Comparison of ENCODE assay signal across 13 cellular contexts in the genomic region with DNA sequence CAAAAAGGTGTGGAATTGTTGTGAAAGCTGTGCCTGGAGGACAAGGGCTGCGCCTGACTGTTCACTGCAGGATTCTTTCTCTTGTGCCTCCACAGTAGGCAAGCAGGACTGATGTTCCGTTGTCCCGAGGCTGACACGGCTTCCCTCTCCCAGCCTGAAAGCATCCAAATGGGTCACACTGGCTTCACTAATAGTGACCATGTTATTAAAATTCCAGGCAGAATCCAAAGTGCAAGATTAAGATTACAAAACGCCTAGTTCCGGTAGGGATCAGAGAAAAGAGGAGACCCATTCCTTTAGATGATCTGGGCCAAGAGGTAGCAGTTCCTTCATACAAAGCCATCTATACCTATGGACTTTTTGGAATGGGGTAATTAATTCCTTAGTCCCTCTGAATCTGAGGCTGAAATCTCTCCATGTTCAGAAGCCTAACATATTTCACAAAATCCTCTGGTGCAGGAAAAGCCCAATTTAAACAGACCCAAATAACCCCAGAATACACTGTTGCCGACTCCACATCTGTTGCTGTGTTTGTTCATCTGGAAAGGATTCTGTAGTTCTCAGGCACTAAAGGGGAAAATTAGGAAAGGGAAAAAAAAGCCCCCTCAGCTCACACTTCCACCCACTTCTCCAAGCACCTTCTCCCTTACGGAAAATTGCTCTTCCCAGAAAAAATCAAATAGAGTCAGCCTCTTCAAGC.
DNase-seq lines count a peak whose midpoint lies in the region; ATAC-seq and TF ChIP-seq lines count a peak whose summit lies in the region.
"Had no signal": no experiment of that assay in that cellular context is flagged by ENCODE, and none has a peak within 500 bp of the region (broad histone marks: within the 10 kb centered on the region; RNA-seq: fewer than 3 reads in every experiment).

No MANE protein-coding gene starts in this region.

- H3K4me3 ChIP-seq in heart left ventricle (no peak overlapping the region), right cardiac atrium (ENCODE audit: low read length) (no peak overlapping the region), rectal smooth muscle tissue (ENCODE audit: low read length) (no peak overlapping the region), uterus (no peak overlapping the region), mesenchymal stem cell (ENCODE audit: insufficient read depth in 1 of 2, low read depth in 1 of 2, low read length in 2 of 2) (no peak overlapping the region)
- H3K4me3 ChIP-seq: K562 had no signal

- no peak overlapping the region for H2BK12ac ChIP-seq in mesenchymal stem cell (ENCODE audit: low read length in 2 of 2)

- H3K23ac ChIP-seq in mesenchymal stem cell (ENCODE audit: low read length in 2 of 2) = no peak overlapping the region

- TF ChIP-seq POLR2A in heart left ventricle (IDR thresholded peaks at IDR 0.05) = no peak
- TF ChIP-seq POLR2A in uterus (IDR thresholded peaks at IDR 0.05) = no peak

- no peak overlapping the region for H3K14ac ChIP-seq in mesenchymal stem cell (ENCODE audit: low read length in 2 of 2)

- intact Hi-C loops in heart left ventricle (cut with DNase I) (loop anchor here in 1 of 10 donors (5.0 kb wide), 1 partner anchor 74 kb away; no protein-coding TSS in a partner anchor), Right ventricle myocardium inferior (cut with DNase I) (no loop called here), right cardiac atrium (cut with DNase I) (no loop called here), uterus (cut with DNase I; ENCODE audit: low total_unique reads) (no loop called here)

- no peak overlapping the region for H2AFZ ChIP-seq in mesenchymal stem cell (ENCODE audit: low read depth, low read length)

- H4K8ac ChIP-seq in mesenchymal stem cell (ENCODE audit: low read length) = no peak overlapping the region

- H3K27me3 ChIP-seq in heart left ventricle (no peaks in the 10 kb centered on the region), right cardiac atrium (ENCODE audit: control insufficient read depth, insufficient read depth) (no peaks in the 10 kb centered on the region), rectal smooth muscle tissue (ENCODE audit: control insufficient read depth, insufficient read depth, low read length) (no peaks in the 10 kb centered on the region), uterus (no peaks in the 10 kb centered on the region), mesenchymal stem cell (ENCODE audit: control insufficient read depth in 1 of 2, insufficient read depth in 1 of 2, low read length in 2 of 2) (peaks cover 0 to 28% of the 10 kb centered on the region in 2 experiments)

- no peak overlapping the region for H3K9ac ChIP-seq in rectal smooth muscle tissue (ENCODE audit: low read length)
- H3K9ac ChIP-seq in mesenchymal stem cell (ENCODE audit: low read length) = no peak overlapping the region

- WGBS in heart left ventricle, 4 donors = 84 to 90% (median 86%) methylated on average over 8 of the region's 8 CpGs
- 70% methylated on average over 8 of the region's 8 CpGs for WGBS in right cardiac atrium
- 95% methylated on average over 7 of the region's 8 CpGs for WGBS in mesenchymal stem cell

- H3K36me3 ChIP-seq in heart left ventricle (no peaks in the 10 kb centered on the region), rectal smooth muscle tissue (ENCODE audit: control insufficient read depth, insufficient read depth, low read length) (no peaks in the 10 kb centered on the region), uterus (no peaks in the 10 kb centered on the region), mesenchymal stem cell (ENCODE audit: control insufficient read depth in 1 of 2, insufficient read depth in 2 of 2, low read depth in 1 of 2, low read length in 2 of 2) (no peaks in the 10 kb centered on the region)

- no peak overlapping the region for H3K4me2 ChIP-seq in mesenchymal stem cell (ENCODE audit: low read length, poor library complexity, severe bottlenecking)

- H2BK5ac ChIP-seq in mesenchymal stem cell (ENCODE audit: low read depth, low read length, poor library complexity, severe bottlenecking) = no peak overlapping the region

- H2AK5ac ChIP-seq in mesenchymal stem cell (ENCODE audit: low read length, severe bottlenecking) = no peak overlapping the region

- ATAC-seq in heart left ventricle (peak in 1 of 4 donors; percentile 50), Right ventricle myocardium inferior (no peak), right cardiac atrium (no peak)
- ATAC-seq: K562, Panc1 had no signal

- no peaks in the 10 kb centered on the region for H3K79me1 ChIP-seq in mesenchymal stem cell (replicated peaks; ENCODE audit: low read length, poor library complexity, severe bottlenecking)

- H3K4me1 ChIP-seq in heart left ventricle (peaks cover 0 to 30% (median 3%) of the 10 kb centered on the region in 12 donors), right cardiac atrium (ENCODE audit: control insufficient read depth, insufficient read depth, low read length) (peaks cover 4% of the 10 kb centered on the region), rectal smooth muscle tissue (ENCODE audit: control insufficient read depth, insufficient read depth, low read length) (peaks cover 2% of the 10 kb centered on the region), uterus (no peaks in the 10 kb centered on the region), mesenchymal stem cell (ENCODE audit: control insufficient read depth, insufficient read depth, low read depth, low read length) (no peaks in the 10 kb centered on the region)

- H4K91ac ChIP-seq in mesenchymal stem cell (ENCODE audit: low read length) = no peak overlapping the region

- no peak overlapping the region for H3K4ac ChIP-seq in mesenchymal stem cell (ENCODE audit: low read depth in 1 of 2, low read length in 2 of 2)

- no peak overlapping the region for H2BK15ac ChIP-seq in mesenchymal stem cell (ENCODE audit: low read depth, poor library complexity, severe bottlenecking)

- H2BK120ac ChIP-seq in mesenchymal stem cell (ENCODE audit: low read depth, low read length) = no peak overlapping the region

- TF ChIP-seq CTCF in heart left ventricle (IDR thresholded peaks at IDR 0.05) (no peak), uterus (IDR thresholded peaks at IDR 0.05) (no peak)

- DNase-seq in heart left ventricle (no peak), Right ventricle myocardium inferior (ENCODE audit: missing footprints) (no peak), right cardiac atrium (no peak), uterus (no peak), H4 (ENCODE audit: low spot score) (no peak), mesenchymal stem cell (no peak)
- DNase-seq: Caco-2; CD4-positive, CD25-positive, alpha-beta regulatory T cell; DMS153; NCI-H524 had no signal

- no peak overlapping the region for H3K18ac ChIP-seq in mesenchymal stem cell (ENCODE audit: low read depth in 1 of 2, low read length in 2 of 2)

- H3K27ac ChIP-seq in heart left ventricle (peak overlapping the region in 7 of 12 donors; percentile 12 to 64 (median 44)), right cardiac atrium (ENCODE audit: low read length) (peak overlapping the region; percentile 67), rectal smooth muscle tissue (ENCODE audit: low read depth, low read length) (peak overlapping the region; percentile 17), uterus (peak overlapping the region; percentile 43 to 45), mesenchymal stem cell (ENCODE audit: low read length, poor library complexity, severe bottlenecking) (no peak overlapping the region)

- no peaks in the 10 kb centered on the region for H3K9me3 ChIP-seq in heart left ventricle
- no peaks in the 10 kb centered on the region for H3K9me3 ChIP-seq in right cardiac atrium (ENCODE audit: control insufficient read depth, low read length)
- no peaks in the 10 kb centered on the region for H3K9me3 ChIP-seq in uterus
- no peaks in the 10 kb centered on the region for H3K9me3 ChIP-seq in mesenchymal stem cell (ENCODE audit: control insufficient read depth, low read length)
- H3K9me3 ChIP-seq: Caco-2 had no signal
